In genomic region chr19:11264452-11265176, GRCh38 we compare ENCODE assay signal across 11 cellular contexts. TPM values are rescaled to one million over a fixed set of nuclear protein-coding genes. Genes with fewer than 3 reads are reported as not detected.
A peak's percentile ranks its signal among the peaks of the same experiment; 100 is the strongest.
DNase-seq lines count a peak whose midpoint lies in the region; ATAC-seq and TF ChIP-seq lines count a peak whose summit lies in the region.
"Had no signal": no experiment of that assay in that cellular context is flagged by ENCODE, and none has a peak within 500 bp of the region (broad histone marks: within the 10 kb centered on the region; RNA-seq: fewer than 3 reads in every experiment).

No MANE protein-coding gene starts in this region.

- H3K27ac ChIP-seq in mammary epithelial cell (ENCODE audit: insufficient read depth, low read depth, low read length) (no peak overlapping the region), left lung (peak overlapping the region; percentile 53 to 55), thymus (ENCODE audit: low read depth) (peak overlapping the region; percentile 2)

- peak; percentile 88 for DNase-seq in HPDE6-E6E7 (ENCODE audit: extremely low spot score)
- DNase-seq in mammary epithelial cell = no peak
- peak; percentile 88 to 89 for DNase-seq in left lung
- no peak for DNase-seq in epidermal melanocyte (ENCODE audit: insufficient read length, low spot score)
- no peak for DNase-seq in T-helper 2 cell
- DNase-seq: NCI-H1436 treated with DMSO at 0.1 percent for 48 hours; stimulated activated naive B cell treated with anti-CD40 and anti-IgM and Interleukin-4, amounts not matched to agents 10 μg/mL and 1 μg/mL and 100 μg/mL, for 72 hours had no signal

- peaks cover 4% of the 10 kb centered on the region for H3K79me2 ChIP-seq in mammary epithelial cell (ENCODE audit: insufficient read depth, low read length)

- peaks cover 27% of the 10 kb centered on the region for H3K4me1 ChIP-seq in mammary epithelial cell (ENCODE audit: insufficient read depth, low read length)
- H3K4me1 ChIP-seq in left lung = peaks cover 3 to 24% of the 10 kb centered on the region in 2 donors
- H3K4me1 ChIP-seq in thymus (ENCODE audit: control insufficient read depth, insufficient read depth, low read length) = no peaks in the 10 kb centered on the region

- ATAC-seq in left lung (peak; percentile 88), HG03442 (IDR thresholded peaks at IDR 0.05; ENCODE audit: unreplicated experiment) (no peak)
- ATAC-seq: stimulated activated naive B cell treated with anti-CD40 and anti-IgM and Interleukin-4, amounts not matched to agents 10 μg/mL and 1 μg/mL and 100 μg/mL, for 72 hours had no signal

- H3K36me3 ChIP-seq in mammary epithelial cell (ENCODE audit: insufficient read depth, low read length) (no peaks in the 10 kb centered on the region), left lung (no peaks in the 10 kb centered on the region), thymus (ENCODE audit: control insufficient read depth, insufficient read depth) (no peaks in the 10 kb centered on the region)

- intact Hi-C loops in mammary epithelial cell (cut with micrococcal nuclease) = loop anchor here (1.0 kb wide), 1 partner anchor 169 kb away; no protein-coding TSS in a partner anchor
- intact Hi-C loops in left lung (cut with DNase I) = no loop called here

- H3K4me3 ChIP-seq in mammary epithelial cell (replicated peaks in 1 of 3; ENCODE audit: insufficient read depth in 1 of 3, low read depth in 2 of 3, low read length in 3 of 3) (no peak overlapping the region), left lung (no peak overlapping the region), thymus (ENCODE audit: low read length) (no peak overlapping the region)
- H3K4me3 ChIP-seq: smooth muscle cell had no signal

- H3K27me3 ChIP-seq in mammary epithelial cell (ENCODE audit: insufficient read depth, low read length) = no peaks in the 10 kb centered on the region
- peaks cover 0 to 52% of the 10 kb centered on the region in 2 donors for H3K27me3 ChIP-seq in left lung
- peaks cover 23% of the 10 kb centered on the region for H3K27me3 ChIP-seq in thymus (ENCODE audit: control insufficient read depth, insufficient read depth)

- no peaks in the 10 kb centered on the region for H4K20me1 ChIP-seq in mammary epithelial cell (ENCODE audit: insufficient read depth, low read length)

- CTCF ChIA-PET in mammary epithelial cell (lab: Charles Lee; ENCODE audit: low non-redundant PET) = no interaction called here

- dilution Hi-C loops in mammary epithelial cell (cut with HindIII; ENCODE audit: low sequenced_read_pairs) = no loop called here

- TF ChIP-seq CTCF in mammary epithelial cell (conservative IDR thresholded peaks at IDR 0.05 in 1 of 2, IDR thresholded peaks at IDR 0.05 in 1 of 2; ENCODE audit: extremely low read depth in 1 of 2, insufficient read depth in 1 of 2, low read depth in 1 of 2, low read length in 2 of 2) (no peak), left lung (IDR thresholded peaks at IDR 0.05) (no peak)

- in situ Hi-C loops in mammary epithelial cell (cut with MboI; ENCODE audit: low sequenced_read_pairs in 2 of 2) = no loop called here

- H3K4me2 ChIP-seq in mammary epithelial cell (ENCODE audit: insufficient read depth, low read depth, low read length) = no peak overlapping the region
- H3K4me2 ChIP-seq: smooth muscle cell had no signal

- no TSS peak for BruUV-seq in mammary epithelial cell (replicated peaks; lab: Mats Ljungman, UMichigan)

- H2AFZ ChIP-seq in mammary epithelial cell (ENCODE audit: low read depth, low read length) = peak overlapping the region; percentile 42

- H3K9ac ChIP-seq in mammary epithelial cell (ENCODE audit: insufficient read depth, low read length) = no peak overlapping the region

- WGBS in mammary epithelial cell (ENCODE audit: low coverage, missing lambda C conversion rate) = 62% methylated on average over 13 of the region's 19 CpGs
- WGBS in thymus = 91% methylated on average over 19 of the region's 19 CpGs

- H3K9me3 ChIP-seq in mammary epithelial cell (replicated peaks; ENCODE audit: insufficient read depth, low read length) = no peaks in the 10 kb centered on the region
- H3K9me3 ChIP-seq in left lung = no peaks in the 10 kb centered on the region
- no peaks in the 10 kb centered on the region for H3K9me3 ChIP-seq in thymus (ENCODE audit: control insufficient read depth)

RNA-seq across cellular contexts. Expression of gene DOCK6, which starts 2.3 kb away (rescaled TPM):
- 10 to 100 TPM; 22.0 to 53.6 TPM for total RNA-seq in mammary epithelial cell
- 13.5 TPM for polyA plus RNA-seq in mammary epithelial cell
- polyA minus RNA-seq in mammary epithelial cell = 31.1 TPM
- total RNA-seq in left lung = 10 to 100 TPM; 65.6 to 97.9 TPM
- 20.8 TPM for polyA plus RNA-seq in thymus

RNA-seq across cellular contexts. Expression of gene ANGPTL8, which starts 25.2 kb away (rescaled TPM):
- total RNA-seq in mammary epithelial cell = not detected
- not detected for polyA plus RNA-seq in mammary epithelial cell
- not detected for polyA minus RNA-seq in mammary epithelial cell
- total RNA-seq in left lung = not detected
- polyA plus RNA-seq in thymus = 0.16 TPM
- total RNA-seq: T-helper 1 cell treated with Interleukin-12 subunit alpha and Interleukin-12 subunit beta and Interleukin-4 antibody, amounts not matched to agents 30 ng/mL and 1 ng/mL, for 36 hours had no signal

RNA-seq across cellular contexts. Expression of gene TSPAN16, which starts 31.3 kb away (rescaled TPM):
- total RNA-seq in mammary epithelial cell (not detected), left lung (not detected)
- polyA plus RNA-seq in mammary epithelial cell (not detected), thymus (not detected)
- not detected for polyA minus RNA-seq in mammary epithelial cell
- total RNA-seq: smooth muscle cell; T-helper 1 cell treated with Interleukin-12 subunit alpha and Interleukin-12 subunit beta and Interleukin-4 antibody, amounts not matched to agents 30 ng/mL and 1 ng/mL, for 36 hours had no signal
- polyA plus RNA-seq: smooth muscle cell had no signal

Comparison
In these comparisons a context has a peak if more than half of its experiments do, and no peak if none do; other contexts are left out.
1. DNase-seq: peak in HPDE6-E6E7 (single experiment) and left lung (2 of 2); none in mammary epithelial cell (single experiment), epidermal melanocyte (single experiment) and T-helper 2 cell (0 of 5).